Comparison of ENCODE assay signal across 24 cellular contexts in the genomic region with DNA sequence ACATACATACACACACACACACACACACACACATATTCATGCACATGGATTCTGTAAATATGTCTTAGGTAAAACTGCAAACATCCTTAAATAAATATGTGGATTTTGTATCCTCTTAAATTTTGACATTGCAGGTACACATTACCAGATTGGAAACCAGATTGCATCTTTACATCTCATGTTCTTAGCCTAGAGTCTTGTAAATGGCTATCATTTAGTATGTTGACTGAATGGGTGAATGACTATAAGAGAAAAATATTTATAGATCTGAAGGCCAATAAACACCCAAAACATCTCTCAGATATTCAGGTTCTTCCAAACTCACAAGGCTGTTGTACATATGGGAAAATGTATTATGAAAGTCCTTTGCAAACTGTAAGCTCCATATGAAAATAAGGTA.
"Had no signal": no experiment of that assay in that cellular context is flagged by ENCODE, and none has a peak within 500 bp of the region (broad histone marks: within the 10 kb centered on the region; RNA-seq: fewer than 3 reads in every experiment).

No MANE protein-coding gene starts in this region.

- H3K9me3 ChIP-seq: adrenal gland had no signal

- H3K9me3 Mint-ChIP-seq: T-helper 2 cell treated with Interferon-gamma antibody and Interleukin-4, amounts not matched to agents 5 μg/mL and 100 μg/mL, for 36 hours; WTC11 had no signal

- ATAC-seq: activated CD8-positive, alpha-beta T cell treated with anti-CD3 and anti-CD28 coated beads, Interleukin-2, amount 10 ng/mL, durations not matched to agents 7 days and 5 days had no signal

- H3K27me3 ChIP-seq: adrenal gland had no signal

- H3K36me3 ChIP-seq: adrenal gland had no signal

- H3K4me1 Mint-ChIP-seq: activated naive CD8-positive, alpha-beta T cell treated with anti-CD3 and anti-CD28 coated beads, Interleukin-2, amount 10 ng/mL, durations not matched to agents 7 days and 5 days had no signal

- H3K4me3 Mint-ChIP-seq: activated CD8-positive, alpha-beta T cell treated with anti-CD3 and anti-CD28 coated beads, Interleukin-2, amount 10 ng/mL, durations not matched to agents 7 days and 5 days; activated naive CD8-positive, alpha-beta T cell treated with anti-CD3 and anti-CD28 coated beads, Interleukin-2, amount 10 ng/mL, durations not matched to agents 7 days and 5 days; T-helper 2 cell treated with Interferon-gamma antibody and Interleukin-4, amounts not matched to agents 5 μg/mL and 100 μg/mL, for 36 hours; WTC11 had no signal

- H3K27ac ChIP-seq: adrenal gland, KMS-11 had no signal

- H3K36me3 Mint-ChIP-seq: activated naive CD8-positive, alpha-beta T cell treated with anti-CD3 and anti-CD28 coated beads, Interleukin-2, amount 10 ng/mL, durations not matched to agents 7 days and 5 days; WTC11 had no signal

- DNase-seq: activated CD4-positive, alpha-beta T cell treated with anti-CD3 and anti-CD28 coated beads for 48 hours; activated CD4-positive, alpha-beta T cell treated with anti-CD3 and anti-CD28 coated beads, Interleukin-2, amount 50 U/mL, for 4 hours; activated CD4-positive, CD25-positive, alpha-beta regulatory T cell treated with anti-CD3 and anti-CD28 coated beads, Interleukin-2, amount 50 U/mL, for 72 hours; activated CD8-positive, alpha-beta memory T cell treated with anti-CD3 and anti-CD28 coated beads, Interleukin-2, amount 50 U/mL, for 48 hours; activated CD8-positive, alpha-beta T cell treated with anti-CD3 and anti-CD28 coated beads, Interleukin-2, amount 10 ng/mL, durations not matched to agents 7 days and 5 days; activated naive CD4-positive, alpha-beta T cell treated with anti-CD3 and anti-CD28 coated beads, Interleukin-2, amount 50 U/mL, for 16 hours; activated naive CD8-positive, alpha-beta T cell treated with anti-CD3 and anti-CD28 coated beads, Interleukin-2, amount 10 ng/mL, durations not matched to agents 7 days and 5 days; activated T-cell treated with anti-CD3 and anti-CD28 coated beads, Interleukin-2, amount 50 U/mL, for 1 hour; adrenal gland; anterior cingulate cortex; MM.1S; NCI-H1105; NCI-H1436; NCI-H1694 treated with DMSO at 0.1 percent for 48 hours; NCI-H2029 treated with DMSO at 0.1 percent for 48 hours; NCI-H345; NCI-H510A; NCI-H526 treated with DMSO at 0.1 percent for 48 hours; NCI-H82; SIG-M5; T-helper 1 cell had no signal

- H3K4me3 ChIP-seq: adrenal gland had no signal

- H3K27ac Mint-ChIP-seq: activated CD8-positive, alpha-beta T cell treated with anti-CD3 and anti-CD28 coated beads, Interleukin-2, amount 10 ng/mL, durations not matched to agents 7 days and 5 days; activated naive CD8-positive, alpha-beta T cell treated with anti-CD3 and anti-CD28 coated beads, Interleukin-2, amount 10 ng/mL, durations not matched to agents 7 days and 5 days; T-helper 2 cell treated with Interferon-gamma antibody and Interleukin-4, amounts not matched to agents 5 μg/mL and 100 μg/mL, for 36 hours; WTC11 had no signal
